Comparison of ENCODE assay signal across 13 cellular contexts in the genomic region with DNA sequence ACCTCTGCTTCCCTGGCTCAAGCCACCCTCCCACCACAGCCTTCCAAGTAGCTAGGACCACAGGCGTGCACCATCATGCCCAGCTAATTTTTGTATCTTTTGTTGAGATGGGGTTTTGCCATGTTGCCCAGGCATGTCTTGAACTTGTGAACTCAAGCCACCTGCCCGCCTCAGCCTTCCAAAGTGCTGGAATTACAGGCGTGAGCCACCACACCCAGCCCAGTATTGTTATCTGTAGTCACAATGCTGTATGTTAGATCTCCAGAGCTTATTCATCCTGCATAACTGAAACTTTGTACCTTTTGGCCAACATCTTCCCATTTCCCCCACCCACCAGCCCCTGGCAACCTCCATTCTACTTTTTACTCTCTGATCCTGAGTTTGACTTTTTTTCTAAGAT. TPM values are rescaled to one million over a fixed set of nuclear protein-coding genes. Genes with fewer than 3 reads are reported as not detected.
DNase-seq lines count a peak whose midpoint lies in the region; ATAC-seq, FAIRE-seq and TF ChIP-seq lines count a peak whose summit lies in the region.
"Had no signal": no experiment of that assay in that cellular context is flagged by ENCODE, and none has a peak within 500 bp of the region (broad histone marks: within the 10 kb centered on the region; RNA-seq: fewer than 3 reads in every experiment).

No MANE protein-coding gene starts in this region.

- H3K4me2 ChIP-seq in skeletal muscle satellite cell (ENCODE audit: low read length): peak overlapping the region; percentile 52
- H3K4me2 ChIP-seq: GM23338 had no signal

- no peaks in the 10 kb centered on the region for H3K27me3 ChIP-seq in left ventricle myocardium inferior (ENCODE audit: low read depth)
- H3K27me3 ChIP-seq in skeletal muscle satellite cell (ENCODE audit: control insufficient read depth, insufficient read depth, low read length): no peaks in the 10 kb centered on the region

- peaks cover 34% of the 10 kb centered on the region for H3K36me3 ChIP-seq in left ventricle myocardium inferior
- peaks cover 11% of the 10 kb centered on the region for H3K36me3 ChIP-seq in skeletal muscle satellite cell (ENCODE audit: insufficient read depth, low read length)

- FAIRE-seq in H54 (lab: Jason Lieb, UNC): peak; percentile 30

- TF ChIP-seq POLR2A in H54 (IDR thresholded peaks at IDR 0.05; ENCODE audit: low read depth, low read length): no peak

- in situ Hi-C loops in ACHN (cut with HindIII; ENCODE audit: low pct_ligation_motif_present, low pct_unique_long_range_greater_than_20kb, low sequenced_read_pairs): no loop called here

- no peak overlapping the region for H3K4me3 ChIP-seq in left ventricle myocardium inferior
- H3K4me3 ChIP-seq in skeletal muscle satellite cell (ENCODE audit: low read length): no peak overlapping the region
- H3K4me3 ChIP-seq: GM23338 had no signal

- no peaks in the 10 kb centered on the region for H3K9me3 ChIP-seq in left ventricle myocardium inferior (replicated peaks)
- no peaks in the 10 kb centered on the region for H3K9me3 ChIP-seq in skeletal muscle satellite cell (replicated peaks; ENCODE audit: low read length)

- TF ChIP-seq CTCF in VCaP (conservative IDR thresholded peaks at IDR 0.05) (no peak), left ventricle myocardium inferior (IDR thresholded peaks at IDR 0.05; ENCODE audit: borderline replicate concordance) (no peak)

- H3K4me1 ChIP-seq in left ventricle myocardium inferior (peaks cover 54% of the 10 kb centered on the region), skeletal muscle satellite cell (ENCODE audit: control insufficient read depth, insufficient read depth, low read length) (peaks cover 11% of the 10 kb centered on the region)

- H3K9ac ChIP-seq in skeletal muscle satellite cell (ENCODE audit: low read depth, low read length): no peak overlapping the region

- H3K27ac ChIP-seq in VCaP (peak overlapping the region; percentile 82), left ventricle myocardium inferior (replicated peaks) (peak overlapping the region; percentile 59)

- no peak for DNase-seq in H54 (ENCODE audit: insufficient read length, low spot score)
- no peak for DNase-seq in left ventricle myocardium inferior
- DNase-seq in ACHN: no peak
- no peak for DNase-seq in left lobe of liver (ENCODE audit: low spot score)
- no peak for DNase-seq in pons (ENCODE audit: low spot score)
- DNase-seq: activated CD8-positive, alpha-beta memory T cell treated with anti-CD3 and anti-CD28 coated beads, Interleukin-2, amount 50 U/mL, for 4 hours; activated naive CD8-positive, alpha-beta T cell treated with anti-CD3 and anti-CD28 coated beads, Interleukin-2, amount 50 U/mL, for 24 hours; MM.1S; NCI-H2171; stimulated activated CD4-positive, alpha-beta T cell treated with anti-CD3 and anti-CD28 coated beads, Interleukin-2, amount 100 ng/mL, for 48 hours had no signal

- intact Hi-C loops in left ventricle myocardium inferior (cut with micrococcal nuclease): no loop called here

- no peak for ATAC-seq in left lobe of liver
- ATAC-seq: activated naive CD8-positive, alpha-beta T cell treated with anti-CD3 and anti-CD28 coated beads, Interleukin-2, amount 50 U/mL, for 24 hours; GM23338 had no signal

RNA-seq across cellular contexts. Expression of a gene that starts 37.4 kb away (rescaled TPM):
- total RNA-seq in left ventricle myocardium inferior (24.1 TPM), left lobe of liver (10.2 TPM)
- 6.1 and 8.1 TPM in 2 replicates for total RNA-seq in skeletal muscle satellite cell (2012; rRNA removed)

RNA-seq across cellular contexts. Expression of a gene that starts 50.7 kb away (rescaled TPM):
- total RNA-seq in left ventricle myocardium inferior (11.7 TPM), left lobe of liver (3.9 TPM)
- 18.3 and 18.5 TPM in 2 replicates for total RNA-seq in skeletal muscle satellite cell (2012; rRNA removed)
